Comparison of ENCODE assay signal across 2 cellular contexts in genomic region chr2:9152975-9153402, GRCh38.
TF ChIP-seq lines count a peak whose summit lies in the region.

No MANE protein-coding gene starts in this region.

TF ChIP-seq in SK-N-SH treated with all-trans-retinoic acid at 6 μM for 48 hours, 23 proteins besides CTCF, POLR2A, EP300 and RAD21 (continued from another document):
- no peak for TF ChIP-seq PATZ1 (CRISPR knock-in tag; IDR thresholded peaks at IDR 0.05; ENCODE audit: borderline replicate concordance)
- TF ChIP-seq TCF4 (CRISPR knock-in tag; IDR thresholded peaks at IDR 0.05; ENCODE audit: borderline replicate concordance), result no peak
- TF ChIP-seq ZC3H10 (CRISPR knock-in tag; IDR thresholded peaks at IDR 0.05), result no peak
- no peak for TF ChIP-seq BACH2 (CRISPR knock-in tag; IDR thresholded peaks at IDR 0.05; ENCODE audit: borderline replicate concordance)
- TF ChIP-seq ISL1 (CRISPR knock-in tag; IDR thresholded peaks at IDR 0.05), result no peak
- no peak for TF ChIP-seq ZNF565 (CRISPR knock-in tag; conservative IDR thresholded peaks at IDR 0.05; ENCODE audit: low read depth)
- no peak for TF ChIP-seq ZNF70 (CRISPR knock-in tag; IDR thresholded peaks at IDR 0.05)
- TF ChIP-seq CSRNP3 (CRISPR knock-in tag; IDR thresholded peaks at IDR 0.05), result no peak
- no peak for TF ChIP-seq SNAI2 (CRISPR knock-in tag; IDR thresholded peaks at IDR 0.05)
- TF ChIP-seq ARNTL (CRISPR knock-in tag; IDR thresholded peaks at IDR 0.05; ENCODE audit: borderline replicate concordance, low read depth), result no peak
- TF ChIP-seq CREB5 (CRISPR knock-in tag; IDR thresholded peaks at IDR 0.05; ENCODE audit: low read depth), result no peak
- TF ChIP-seq ESRRG (CRISPR knock-in tag; IDR thresholded peaks at IDR 0.05), result no peak
- TF ChIP-seq TOX (CRISPR knock-in tag; IDR thresholded peaks at IDR 0.05; ENCODE audit: borderline replicate concordance), result no peak
- no peak for TF ChIP-seq OSR1 (CRISPR knock-in tag; IDR thresholded peaks at IDR 0.05)
TF ChIP-seq in SK-N-SH treated with all-trans-retinoic acid at 6 μM for 48 hours: peak in this region for 0.

TF ChIP-seq in SK-N-SH, 30 proteins besides CTCF, POLR2A, EP300 and RAD21 (continued from another document):
- TF ChIP-seq USF2 (IDR thresholded peaks at IDR 0.05; ENCODE audit: borderline replicate concordance, low read depth, low read length), result no peak
- TF ChIP-seq NRF1 (IDR thresholded peaks at IDR 0.05; ENCODE audit: low read depth, low read length), result no peak
- no peak for TF ChIP-seq FOXM1 (IDR thresholded peaks at IDR 0.05; ENCODE audit: low read depth)
- TF ChIP-seq SIN3A (IDR thresholded peaks at IDR 0.05; ENCODE audit: borderline replicate concordance, low read depth, low read length), result no peak
- no peak for TF ChIP-seq TCF12 (IDR thresholded peaks at IDR 0.05)
- no peak for TF ChIP-seq FOSL2 (IDR thresholded peaks at IDR 0.05; ENCODE audit: borderline replicate concordance, low read depth)
- TF ChIP-seq NFIC (IDR thresholded peaks at IDR 0.05; ENCODE audit: borderline replicate concordance), result no peak
- TF ChIP-seq MAX (IDR thresholded peaks at IDR 0.05; ENCODE audit: low read depth), result no peak
- no peak for TF ChIP-seq IRF3 (IDR thresholded peaks at IDR 0.05; ENCODE audit: low read depth, low read length)
